In the genomic region with DNA sequence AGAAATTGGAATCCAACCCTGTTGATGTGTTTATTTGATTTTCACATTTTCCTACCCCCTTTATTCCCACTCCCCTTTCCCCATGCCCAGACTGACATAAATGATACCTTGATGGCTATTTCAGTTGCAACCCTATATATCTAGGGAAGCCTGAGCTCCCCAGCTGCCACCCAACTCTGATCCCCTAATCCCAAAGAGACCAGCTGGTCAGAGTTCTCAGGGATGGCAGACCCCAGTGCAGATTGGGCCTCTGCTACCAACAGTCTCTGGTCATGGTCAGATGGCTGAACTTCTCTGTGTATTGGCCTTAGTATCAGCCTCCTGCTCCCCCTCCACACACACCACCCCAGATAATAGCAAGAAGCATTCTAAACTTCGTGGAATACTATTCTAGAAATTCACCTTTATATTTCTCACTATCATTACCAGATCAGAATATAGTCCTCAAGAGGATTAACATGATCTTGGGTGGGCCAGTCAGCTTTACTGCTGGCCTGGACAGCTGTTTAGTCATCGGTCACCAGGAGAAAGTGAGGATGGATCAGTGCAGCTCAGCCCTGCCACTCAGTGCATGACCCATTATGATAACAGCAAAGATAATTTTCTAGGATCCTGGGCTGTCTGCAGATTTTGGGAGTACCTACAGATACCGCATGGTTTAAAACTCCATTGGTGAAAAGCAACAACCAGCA, we compare ENCODE assay signal across 3 cellular contexts.
A peak's percentile ranks its signal among the peaks of the same experiment; 100 is the strongest.
TF ChIP-seq lines count a peak whose summit lies in the region.

No MANE protein-coding gene starts in this region.

TF ChIP-seq in SK-N-SH, 30 proteins besides CTCF, POLR2A, EP300 and RAD21:
- TF ChIP-seq, protein P1, sequence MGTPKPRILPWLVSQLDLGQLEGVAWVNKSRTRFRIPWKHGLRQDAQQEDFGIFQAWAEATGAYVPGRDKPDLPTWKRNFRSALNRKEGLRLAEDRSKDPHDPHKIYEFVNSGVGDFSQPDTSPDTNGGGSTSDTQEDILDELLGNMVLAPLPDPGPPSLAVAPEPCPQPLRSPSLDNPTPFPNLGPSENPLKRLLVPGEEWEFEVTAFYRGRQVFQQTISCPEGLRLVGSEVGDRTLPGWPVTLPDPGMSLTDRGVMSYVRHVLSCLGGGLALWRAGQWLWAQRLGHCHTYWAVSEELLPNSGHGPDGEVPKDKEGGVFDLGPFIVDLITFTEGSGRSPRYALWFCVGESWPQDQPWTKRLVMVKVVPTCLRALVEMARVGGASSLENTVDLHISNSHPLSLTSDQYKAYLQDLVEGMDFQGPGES (IDR thresholded peaks at IDR 0.05; ENCODE audit: low read depth, low read length), result no peak
- peak; percentile 87 for TF ChIP-seq RFX5 (IDR thresholded peaks at IDR 0.05; ENCODE audit: low read length)
TF ChIP-seq in SK-N-SH: peak in this region for 1.

TF ChIP-seq in SK-N-SH treated with all-trans-retinoic acid at 6 μM for 48 hours, 23 proteins besides CTCF, POLR2A, EP300 and RAD21:
- no peak for TF ChIP-seq ISL1 (CRISPR knock-in tag; IDR thresholded peaks at IDR 0.05)
- TF ChIP-seq SNAI2 (CRISPR knock-in tag; IDR thresholded peaks at IDR 0.05), result no peak
- TF ChIP-seq, protein P2, sequence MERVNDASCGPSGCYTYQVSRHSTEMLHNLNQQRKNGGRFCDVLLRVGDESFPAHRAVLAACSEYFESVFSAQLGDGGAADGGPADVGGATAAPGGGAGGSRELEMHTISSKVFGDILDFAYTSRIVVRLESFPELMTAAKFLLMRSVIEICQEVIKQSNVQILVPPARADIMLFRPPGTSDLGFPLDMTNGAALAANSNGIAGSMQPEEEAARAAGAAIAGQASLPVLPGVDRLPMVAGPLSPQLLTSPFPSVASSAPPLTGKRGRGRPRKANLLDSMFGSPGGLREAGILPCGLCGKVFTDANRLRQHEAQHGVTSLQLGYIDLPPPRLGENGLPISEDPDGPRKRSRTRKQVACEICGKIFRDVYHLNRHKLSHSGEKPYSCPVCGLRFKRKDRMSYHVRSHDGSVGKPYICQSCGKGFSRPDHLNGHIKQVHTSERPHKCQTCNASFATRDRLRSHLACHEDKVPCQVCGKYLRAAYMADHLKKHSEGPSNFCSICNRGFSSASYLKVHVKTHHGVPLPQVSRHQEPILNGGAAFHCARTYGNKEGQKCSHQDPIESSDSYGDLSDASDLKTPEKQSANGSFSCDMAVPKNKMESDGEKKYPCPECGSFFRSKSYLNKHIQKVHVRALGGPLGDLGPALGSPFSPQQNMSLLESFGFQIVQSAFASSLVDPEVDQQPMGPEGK (CRISPR knock-in tag; IDR thresholded peaks at IDR 0.05; ENCODE audit: borderline replicate concordance), result no peak
- TF ChIP-seq, protein P3, sequence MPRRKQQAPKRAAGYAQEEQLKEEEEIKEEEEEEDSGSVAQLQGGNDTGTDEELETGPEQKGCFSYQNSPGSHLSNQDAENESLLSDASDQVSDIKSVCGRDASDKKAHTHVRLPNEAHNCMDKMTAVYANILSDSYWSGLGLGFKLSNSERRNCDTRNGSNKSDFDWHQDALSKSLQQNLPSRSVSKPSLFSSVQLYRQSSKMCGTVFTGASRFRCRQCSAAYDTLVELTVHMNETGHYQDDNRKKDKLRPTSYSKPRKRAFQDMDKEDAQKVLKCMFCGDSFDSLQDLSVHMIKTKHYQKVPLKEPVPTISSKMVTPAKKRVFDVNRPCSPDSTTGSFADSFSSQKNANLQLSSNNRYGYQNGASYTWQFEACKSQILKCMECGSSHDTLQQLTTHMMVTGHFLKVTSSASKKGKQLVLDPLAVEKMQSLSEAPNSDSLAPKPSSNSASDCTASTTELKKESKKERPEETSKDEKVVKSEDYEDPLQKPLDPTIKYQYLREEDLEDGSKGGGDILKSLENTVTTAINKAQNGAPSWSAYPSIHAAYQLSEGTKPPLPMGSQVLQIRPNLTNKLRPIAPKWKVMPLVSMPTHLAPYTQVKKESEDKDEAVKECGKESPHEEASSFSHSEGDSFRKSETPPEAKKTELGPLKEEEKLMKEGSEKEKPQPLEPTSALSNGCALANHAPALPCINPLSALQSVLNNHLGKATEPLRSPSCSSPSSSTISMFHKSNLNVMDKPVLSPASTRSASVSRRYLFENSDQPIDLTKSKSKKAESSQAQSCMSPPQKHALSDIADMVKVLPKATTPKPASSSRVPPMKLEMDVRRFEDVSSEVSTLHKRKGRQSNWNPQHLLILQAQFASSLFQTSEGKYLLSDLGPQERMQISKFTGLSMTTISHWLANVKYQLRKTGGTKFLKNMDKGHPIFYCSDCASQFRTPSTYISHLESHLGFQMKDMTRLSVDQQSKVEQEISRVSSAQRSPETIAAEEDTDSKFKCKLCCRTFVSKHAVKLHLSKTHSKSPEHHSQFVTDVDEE (CRISPR knock-in tag; IDR thresholded peaks at IDR 0.05), result no peak
- no peak for TF ChIP-seq RARB (CRISPR knock-in tag; IDR thresholded peaks at IDR 0.05)
- TF ChIP-seq OSR1 (CRISPR knock-in tag; IDR thresholded peaks at IDR 0.05), result no peak
- no peak for TF ChIP-seq ESRRG (CRISPR knock-in tag; IDR thresholded peaks at IDR 0.05)

TF ChIP-seq in K562, 482 proteins besides CTCF, POLR2A, EP300 and RAD21:
- TF ChIP-seq, protein P4, sequence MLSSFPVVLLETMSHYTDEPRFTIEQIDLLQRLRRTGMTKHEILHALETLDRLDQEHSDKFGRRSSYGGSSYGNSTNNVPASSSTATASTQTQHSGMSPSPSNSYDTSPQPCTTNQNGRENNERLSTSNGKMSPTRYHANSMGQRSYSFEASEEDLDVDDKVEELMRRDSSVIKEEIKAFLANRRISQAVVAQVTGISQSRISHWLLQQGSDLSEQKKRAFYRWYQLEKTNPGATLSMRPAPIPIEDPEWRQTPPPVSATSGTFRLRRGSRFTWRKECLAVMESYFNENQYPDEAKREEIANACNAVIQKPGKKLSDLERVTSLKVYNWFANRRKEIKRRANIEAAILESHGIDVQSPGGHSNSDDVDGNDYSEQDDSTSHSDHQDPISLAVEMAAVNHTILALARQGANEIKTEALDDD (IDR thresholded peaks at IDR 0.05), result peak; percentile 23; the same call in 1 of the 2 replicates
- TF ChIP-seq TBL1XR1 (IDR thresholded peaks at IDR 0.05; ENCODE audit: low read length in 2 of 2), result no peak
